ENCODE assay signal across 1 cellular context in the genomic region with DNA sequence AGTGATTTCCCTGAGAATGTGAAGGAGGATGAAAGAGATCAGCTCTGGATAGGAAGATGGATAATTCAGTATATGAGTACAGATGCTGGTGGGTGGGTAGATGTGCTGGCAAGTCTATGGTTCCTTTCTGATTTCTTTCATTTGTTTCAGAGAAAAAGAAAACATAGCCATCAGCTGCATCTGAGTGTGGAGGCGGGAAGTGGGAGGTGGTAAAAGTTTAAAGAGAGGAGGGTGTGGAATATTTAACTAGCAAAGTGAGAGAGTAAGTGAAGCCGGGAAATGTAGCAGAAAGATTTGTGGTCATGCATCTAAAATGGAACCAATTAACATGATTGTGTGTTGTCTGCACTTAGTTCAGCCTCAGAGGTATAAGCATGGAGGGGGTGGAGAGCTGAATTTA.
TF ChIP-seq lines count a peak whose summit lies in the region.

No MANE protein-coding gene starts in this region.

TF ChIP-seq in GM23338, 12 proteins besides CTCF, POLR2A, EP300 and RAD21 (continued from another document):
- TF ChIP-seq, protein P1, sequence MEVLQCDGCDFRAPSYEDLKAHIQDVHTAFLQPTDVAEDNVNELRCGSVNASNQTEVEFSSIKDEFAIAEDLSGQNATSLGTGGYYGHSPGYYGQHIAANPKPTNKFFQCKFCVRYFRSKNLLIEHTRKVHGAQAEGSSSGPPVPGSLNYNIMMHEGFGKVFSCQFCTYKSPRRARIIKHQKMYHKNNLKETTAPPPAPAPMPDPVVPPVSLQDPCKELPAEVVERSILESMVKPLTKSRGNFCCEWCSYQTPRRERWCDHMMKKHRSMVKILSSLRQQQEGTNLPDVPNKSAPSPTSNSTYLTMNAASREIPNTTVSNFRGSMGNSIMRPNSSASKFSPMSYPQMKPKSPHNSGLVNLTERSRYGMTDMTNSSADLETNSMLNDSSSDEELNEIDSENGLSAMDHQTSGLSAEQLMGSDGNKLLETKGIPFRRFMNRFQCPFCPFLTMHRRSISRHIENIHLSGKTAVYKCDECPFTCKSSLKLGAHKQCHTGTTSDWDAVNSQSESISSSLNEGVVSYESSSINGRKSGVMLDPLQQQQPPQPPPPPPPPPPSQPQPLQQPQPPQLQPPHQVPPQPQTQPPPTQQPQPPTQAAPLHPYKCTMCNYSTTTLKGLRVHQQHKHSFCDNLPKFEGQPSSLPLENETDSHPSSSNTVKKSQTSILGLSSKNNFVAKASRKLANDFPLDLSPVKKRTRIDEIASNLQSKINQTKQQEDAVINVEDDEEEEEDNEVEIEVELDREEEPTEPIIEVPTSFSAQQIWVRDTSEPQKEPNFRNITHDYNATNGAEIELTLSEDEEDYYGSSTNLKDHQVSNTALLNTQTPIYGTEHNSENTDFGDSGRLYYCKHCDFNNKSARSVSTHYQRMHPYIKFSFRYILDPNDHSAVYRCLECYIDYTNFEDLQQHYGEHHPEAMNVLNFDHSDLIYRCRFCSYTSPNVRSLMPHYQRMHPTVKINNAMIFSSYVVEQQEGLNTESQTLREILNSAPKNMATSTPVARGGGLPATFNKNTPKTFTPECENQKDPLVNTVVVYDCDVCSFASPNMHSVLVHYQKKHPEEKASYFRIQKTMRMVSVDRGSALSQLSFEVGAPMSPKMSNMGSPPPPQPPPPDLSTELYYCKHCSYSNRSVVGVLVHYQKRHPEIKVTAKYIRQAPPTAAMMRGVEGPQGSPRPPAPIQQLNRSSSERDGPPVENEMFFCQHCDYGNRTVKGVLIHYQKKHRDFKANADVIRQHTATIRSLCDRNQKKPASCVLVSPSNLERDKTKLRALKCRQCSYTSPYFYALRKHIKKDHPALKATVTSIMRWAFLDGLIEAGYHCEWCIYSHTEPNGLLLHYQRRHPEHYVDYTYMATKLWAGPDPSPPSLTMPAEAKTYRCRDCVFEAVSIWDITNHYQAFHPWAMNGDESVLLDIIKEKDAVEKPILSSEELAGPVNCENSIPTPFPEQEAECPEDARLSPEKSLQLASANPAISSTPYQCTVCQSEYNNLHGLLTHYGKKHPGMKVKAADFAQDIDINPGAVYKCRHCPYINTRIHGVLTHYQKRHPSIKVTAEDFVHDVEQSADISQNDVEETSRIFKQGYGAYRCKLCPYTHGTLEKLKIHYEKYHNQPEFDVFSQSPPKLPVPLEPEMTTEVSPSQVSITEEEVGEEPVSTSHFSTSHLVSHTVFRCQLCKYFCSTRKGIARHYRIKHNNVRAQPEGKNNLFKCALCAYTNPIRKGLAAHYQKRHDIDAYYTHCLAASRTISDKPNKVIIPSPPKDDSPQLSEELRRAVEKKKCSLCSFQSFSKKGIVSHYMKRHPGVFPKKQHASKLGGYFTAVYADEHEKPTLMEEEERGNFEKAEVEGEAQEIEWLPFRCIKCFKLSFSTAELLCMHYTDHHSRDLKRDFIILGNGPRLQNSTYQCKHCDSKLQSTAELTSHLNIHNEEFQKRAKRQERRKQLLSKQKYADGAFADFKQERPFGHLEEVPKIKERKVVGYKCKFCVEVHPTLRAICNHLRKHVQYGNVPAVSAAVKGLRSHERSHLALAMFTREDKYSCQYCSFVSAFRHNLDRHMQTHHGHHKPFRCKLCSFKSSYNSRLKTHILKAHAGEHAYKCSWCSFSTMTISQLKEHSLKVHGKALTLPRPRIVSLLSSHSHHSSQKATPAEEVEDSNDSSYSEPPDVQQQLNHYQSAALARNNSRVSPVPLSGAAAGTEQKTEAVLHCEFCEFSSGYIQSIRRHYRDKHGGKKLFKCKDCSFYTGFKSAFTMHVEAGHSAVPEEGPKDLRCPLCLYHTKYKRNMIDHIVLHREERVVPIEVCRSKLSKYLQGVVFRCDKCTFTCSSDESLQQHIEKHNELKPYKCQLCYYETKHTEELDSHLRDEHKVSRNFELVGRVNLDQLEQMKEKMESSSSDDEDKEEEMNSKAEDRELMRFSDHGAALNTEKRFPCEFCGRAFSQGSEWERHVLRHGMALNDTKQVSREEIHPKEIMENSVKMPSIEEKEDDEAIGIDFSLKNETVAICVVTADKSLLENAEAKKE (CRISPR knock-in tag; IDR thresholded peaks at IDR 0.05), result no peak
- TF ChIP-seq STAT1 (IDR thresholded peaks at IDR 0.05; ENCODE audit: unreplicated experiment), result no peak
- TF ChIP-seq ZNF114 (CRISPR knock-in tag; IDR thresholded peaks at IDR 0.05), result no peak
